18 cellular contexts compared by ENCODE assay signal in the genomic region with DNA sequence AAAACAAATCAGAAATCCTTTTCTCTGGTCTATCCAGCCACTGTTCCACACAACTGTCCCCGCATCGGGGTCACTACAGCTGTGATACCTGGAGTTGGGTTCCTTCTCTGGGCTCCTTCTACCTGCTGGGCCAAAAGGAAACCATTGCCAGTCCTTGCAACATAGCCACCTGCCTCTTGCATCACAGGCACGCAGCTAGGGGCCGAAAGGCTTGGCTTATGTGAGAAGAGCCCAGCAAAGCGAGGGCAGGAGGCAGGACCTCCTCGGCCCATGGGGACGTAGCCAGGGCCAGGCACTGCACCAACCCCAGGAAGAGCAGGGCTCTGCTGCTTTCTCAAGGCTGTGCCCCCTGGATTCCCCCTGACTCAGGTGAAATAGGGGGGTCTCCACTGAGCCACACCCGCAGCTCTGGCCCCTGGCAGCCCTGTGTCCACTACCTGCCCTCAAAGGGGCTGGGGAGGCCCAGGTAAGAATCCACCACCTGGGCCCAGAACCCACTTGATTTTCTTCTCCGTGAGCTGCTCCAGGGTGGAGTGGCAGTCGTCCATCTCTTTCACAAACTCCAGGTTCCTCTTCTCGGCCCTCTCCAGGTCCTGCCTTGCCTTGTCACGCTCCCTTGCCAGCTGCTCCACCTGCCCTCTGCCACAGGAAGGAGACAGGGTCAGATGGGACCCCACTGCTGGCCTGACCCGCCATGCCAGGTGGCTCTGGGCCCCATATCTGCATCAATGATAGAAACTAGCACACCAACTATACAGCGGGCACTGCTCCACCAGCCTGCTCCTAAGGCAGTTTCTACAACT.
"Had no signal": no experiment of that assay in that cellular context is flagged by ENCODE, and none has a peak within 500 bp of the region (broad histone marks: within the 10 kb centered on the region; RNA-seq: fewer than 3 reads in every experiment).

No MANE protein-coding gene starts in this region.

- H3K27me3 ChIP-seq: gastroesophageal sphincter, heart right ventricle, stomach, testis, upper lobe of right lung had no signal

- H3K4me1 Mint-ChIP-seq: activated B cell treated with CpG ODN at 0.5 μM for 24 hours, memory B cell, natural killer cell had no signal

- H3K4me3 Mint-ChIP-seq: activated B cell treated with CpG ODN at 0.5 μM for 24 hours; effector memory CD8-positive, alpha-beta T cell; memory B cell; natural killer cell had no signal

- H3K36me3 ChIP-seq: heart right ventricle, upper lobe of right lung had no signal

- H3K9me3 ChIP-seq: gastroesophageal sphincter, heart right ventricle, psoas muscle, stomach, testis, upper lobe of right lung had no signal

- H3K27ac ChIP-seq: gastroesophageal sphincter, heart right ventricle, psoas muscle, SK-N-MC, stomach, testis, upper lobe of right lung had no signal

- H3K4me3 ChIP-seq: gastroesophageal sphincter, heart right ventricle, psoas muscle, SK-N-MC, stomach, testis, upper lobe of right lung had no signal

- H3K4me1 ChIP-seq: gastroesophageal sphincter, heart right ventricle, psoas muscle, stomach, testis, upper lobe of right lung had no signal

- ATAC-seq: effector memory CD8-positive, alpha-beta T cell; gastroesophageal sphincter; heart right ventricle; natural killer cell; sciatic nerve; upper lobe of right lung had no signal

- H3K9me3 Mint-ChIP-seq: activated B cell treated with CpG ODN at 0.5 μM for 24 hours; effector memory CD8-positive, alpha-beta T cell; memory B cell; natural killer cell had no signal

- H3K27ac Mint-ChIP-seq: activated B cell treated with CpG ODN at 0.5 μM for 24 hours; effector memory CD8-positive, alpha-beta T cell; memory B cell; natural killer cell had no signal

- H3K36me3 Mint-ChIP-seq: memory B cell, natural killer cell had no signal

- H3K27me3 Mint-ChIP-seq: activated B cell treated with CpG ODN at 0.5 μM for 24 hours; effector memory CD8-positive, alpha-beta T cell; memory B cell had no signal

- DNase-seq: activated B cell treated with CpG ODN at 0.5 μM for 24 hours; activated CD4-positive, alpha-beta T cell treated with anti-CD3 and anti-CD28 coated beads for 48 hours; activated CD8-positive, alpha-beta memory T cell treated with anti-CD3 and anti-CD28 coated beads, Interleukin-2, amount 50 U/mL, for 48 hours; activated naive CD4-positive, alpha-beta T cell treated with Interleukin-2 at 50 U/mL for 16 hours; anterior cingulate cortex; dermis blood vessel endothelial cell; effector memory CD8-positive, alpha-beta T cell; heart right ventricle; natural killer cell; occipital lobe; psoas muscle; stomach; testis; upper lobe of right lung had no signal
